Comparison of ENCODE assay signal across 1 cellular context in genomic region chr1:112395832-112396667, GRCh38.
TF ChIP-seq lines count a peak whose summit lies in the region.

CTTNBP2NL (plus strand) TSS chr1:112396214; CDS start chr1:112416166, 19,952 bp downstream.

TF ChIP-seq in HepG2, 621 proteins besides CTCF, POLR2A, EP300 and RAD21 (continued from another document):
- TF ChIP-seq HMGXB4 (CRISPR knock-in tag; IDR thresholded peaks at IDR 0.05; ENCODE audit: borderline replicate concordance in 1 of 2, low read depth in 1 of 2) (0 out of 4 replicates have a peak, but pooled peaks of 1 of the 2 experiments have one; percentile 25), PHF20 (CRISPR knock-in tag; IDR thresholded peaks at IDR 0.05) (peak; percentile 55; the same call in 1 of the 2 replicates), ZMYM3 (CRISPR knock-in tag; IDR thresholded peaks at IDR 0.05) (peak; percentile 50; the same call in 1 of the 2 replicates), ZNF563 (CRISPR knock-in tag; IDR thresholded peaks at IDR 0.05) (0 out of 2 replicates have a peak, but pooled peaks have one; percentile 27), POLR2G (IDR thresholded peaks at IDR 0.05; ENCODE audit: low read depth, low read length) (peak; percentile 93), THAP11 (CRISPR knock-in tag; IDR thresholded peaks at IDR 0.05) (peak; percentile 52; the same call in 1 of the 2 replicates), NFYB (CRISPR knock-in tag; IDR thresholded peaks at IDR 0.05) (peak; percentile 92)
